ENCODE assay signal across 1 cellular context in the genomic region with DNA sequence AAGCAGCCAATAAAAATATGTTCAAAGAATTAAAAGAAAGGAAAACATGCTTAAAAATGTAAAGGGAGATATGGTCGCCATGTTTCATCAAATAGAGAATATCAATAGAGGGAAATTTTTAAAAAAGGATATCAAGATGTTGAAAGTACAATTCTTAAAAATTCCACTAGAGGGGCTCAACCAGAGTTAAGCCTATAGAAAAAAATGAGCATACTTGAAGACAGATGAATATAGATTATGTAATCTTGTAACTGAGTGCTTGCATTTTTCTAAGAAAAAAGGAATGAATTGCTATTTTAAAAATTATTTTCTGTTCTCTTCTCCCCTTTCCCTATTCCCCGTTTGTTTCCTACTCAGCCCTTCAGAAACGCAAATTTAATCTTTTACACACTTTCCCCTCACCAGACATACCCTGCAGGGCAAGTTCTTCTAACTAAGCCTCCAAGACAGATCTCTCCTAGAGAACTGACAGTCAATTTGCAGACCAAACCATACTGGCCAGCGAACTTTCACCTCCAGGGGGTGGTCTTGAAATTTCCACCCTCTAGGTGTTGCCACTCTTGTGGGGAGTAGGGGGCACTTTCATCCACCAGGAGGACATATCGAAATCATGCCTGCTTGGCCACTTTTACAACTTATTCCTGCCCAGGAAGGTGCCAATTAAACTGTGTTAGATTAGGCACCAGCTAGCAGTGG.
A peak's percentile ranks its signal among the peaks of the same experiment; 100 is the strongest.
TF ChIP-seq lines count a peak whose summit lies in the region.

No MANE protein-coding gene starts in this region.

TF ChIP-seq in K562, 482 proteins besides CTCF, POLR2A, EP300 and RAD21 (continued from another document):
- TF ChIP-seq, protein P1, sequence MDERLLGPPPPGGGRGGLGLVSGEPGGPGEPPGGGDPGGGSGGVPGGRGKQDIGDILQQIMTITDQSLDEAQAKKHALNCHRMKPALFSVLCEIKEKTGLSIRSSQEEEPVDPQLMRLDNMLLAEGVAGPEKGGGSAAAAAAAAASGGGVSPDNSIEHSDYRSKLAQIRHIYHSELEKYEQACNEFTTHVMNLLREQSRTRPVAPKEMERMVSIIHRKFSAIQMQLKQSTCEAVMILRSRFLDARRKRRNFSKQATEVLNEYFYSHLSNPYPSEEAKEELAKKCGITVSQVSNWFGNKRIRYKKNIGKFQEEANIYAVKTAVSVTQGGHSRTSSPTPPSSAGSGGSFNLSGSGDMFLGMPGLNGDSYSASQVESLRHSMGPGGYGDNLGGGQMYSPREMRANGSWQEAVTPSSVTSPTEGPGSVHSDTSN (CRISPR knock-in tag; IDR thresholded peaks at IDR 0.05; ENCODE audit: low read depth): no peak
- TF ChIP-seq, protein P1 (tag; conservative IDR thresholded peaks at IDR 0.05; ENCODE audit: low read depth): peak; percentile 42; the same call in 1 of the 2 replicates
- no peak for TF ChIP-seq PHF21A (IDR thresholded peaks at IDR 0.05; ENCODE audit: borderline replicate concordance, low read depth)
TF ChIP-seq in K562: peak in this region for 4.
